23 cellular contexts compared by ENCODE assay signal in the genomic region with DNA sequence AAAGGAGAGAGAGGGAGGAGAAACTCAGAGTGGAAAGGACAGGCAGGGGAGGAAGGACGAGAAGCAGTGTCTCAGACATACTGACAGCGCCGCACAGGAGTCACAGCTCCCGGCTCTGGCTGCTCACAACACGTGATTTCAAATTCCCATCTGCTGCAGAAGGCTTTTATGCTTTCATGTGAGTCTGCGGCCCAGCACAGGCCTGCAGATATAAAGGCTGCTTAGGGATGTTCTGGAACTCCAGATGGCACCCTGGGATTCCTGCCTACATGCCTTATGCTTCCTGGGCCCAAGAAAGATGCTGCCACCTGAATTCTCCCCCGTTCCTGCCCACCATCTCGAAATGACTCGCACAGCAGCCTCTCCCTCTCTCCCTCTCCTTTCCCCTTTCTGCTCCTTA.
DNase-seq lines count a peak whose midpoint lies in the region; ATAC-seq and TF ChIP-seq lines count a peak whose summit lies in the region.
"Had no signal": no experiment of that assay in that cellular context is flagged by ENCODE, and none has a peak within 500 bp of the region (broad histone marks: within the 10 kb centered on the region; RNA-seq: fewer than 3 reads in every experiment).

No MANE protein-coding gene starts in this region.

- no peaks in the 10 kb centered on the region for H3K9me3 ChIP-seq in mesenchymal stem cell (ENCODE audit: control insufficient read depth, low read length)
- H3K9me3 ChIP-seq in testis: no peaks in the 10 kb centered on the region
- no peaks in the 10 kb centered on the region for H3K9me3 ChIP-seq in CD4-positive, alpha-beta T cell (ENCODE audit: control insufficient read depth, low read length)
- H3K9me3 ChIP-seq: left lung, upper lobe of left lung had no signal

- no peaks in the 10 kb centered on the region for H3K36me3 ChIP-seq in mesenchymal stem cell (ENCODE audit: control insufficient read depth in 1 of 2, insufficient read depth in 2 of 2, low read depth in 1 of 2, low read length in 2 of 2)
- no peaks in the 10 kb centered on the region for H3K36me3 ChIP-seq in testis (ENCODE audit: low read depth, missing control alignments)
- H3K36me3 ChIP-seq: left lung, upper lobe of left lung had no signal

- no peaks in the 10 kb centered on the region for H3K4me1 Mint-ChIP-seq in CD4-positive, alpha-beta T cell (ENCODE audit: low read depth)
- H3K4me1 Mint-ChIP-seq: stimulated activated naive B cell treated with anti-CD40 and anti-IgM and Interleukin-4, amounts not matched to agents 10 μg/mL and 1 μg/mL and 100 μg/mL, for 72 hours had no signal

- no peaks in the 10 kb centered on the region for H3K9me3 Mint-ChIP-seq in CD4-positive, alpha-beta T cell

- no peak overlapping the region for H3K9ac ChIP-seq in mesenchymal stem cell (ENCODE audit: low read length)

- no peak overlapping the region for H3K27ac Mint-ChIP-seq in CD4-positive, alpha-beta T cell
- H3K27ac Mint-ChIP-seq: activated T-cell treated with anti-CD3 and anti-CD28 coated beads, Interleukin-2, amount 50 U/mL, for 72 hours; stimulated activated naive B cell treated with anti-CD40 and anti-IgM and Interleukin-4, amounts not matched to agents 10 μg/mL and 1 μg/mL and 100 μg/mL, for 72 hours had no signal

- H3K27me3 ChIP-seq in mesenchymal stem cell (ENCODE audit: control insufficient read depth in 1 of 2, insufficient read depth in 1 of 2, low read length in 2 of 2): no peaks in the 10 kb centered on the region
- H3K27me3 ChIP-seq in testis: no peaks in the 10 kb centered on the region
- no peaks in the 10 kb centered on the region for H3K27me3 ChIP-seq in CD4-positive, alpha-beta T cell (ENCODE audit: control insufficient read depth, insufficient read depth, low read length)
- H3K27me3 ChIP-seq: left lung, upper lobe of left lung had no signal

- ATAC-seq in CD4-positive, alpha-beta T cell (ENCODE audit: poor library complexity): no peak
- ATAC-seq: activated T-cell treated with anti-CD3 and anti-CD28 coated beads, Interleukin-2, amount 50 U/mL, for 72 hours; GM12878; HCT116; left lung; sciatic nerve; stimulated activated naive B cell treated with anti-CD40 and anti-IgM and Interleukin-4, amounts not matched to agents 10 μg/mL and 1 μg/mL and 100 μg/mL, for 72 hours had no signal

- H3K4me3 ChIP-seq in mesenchymal stem cell (ENCODE audit: insufficient read depth in 1 of 2, low read depth in 1 of 2, low read length in 2 of 2) (no peak overlapping the region), testis (no peak overlapping the region)
- H3K4me3 ChIP-seq: coronary artery, GM12878, left lung, upper lobe of left lung had no signal

- no peak overlapping the region for H3K4me3 Mint-ChIP-seq in CD4-positive, alpha-beta T cell
- H3K4me3 Mint-ChIP-seq: activated T-cell treated with anti-CD3 and anti-CD28 coated beads, Interleukin-2, amount 50 U/mL, for 72 hours; stimulated activated naive B cell treated with anti-CD40 and anti-IgM and Interleukin-4, amounts not matched to agents 10 μg/mL and 1 μg/mL and 100 μg/mL, for 72 hours had no signal

- no peak overlapping the region for H3K14ac ChIP-seq in mesenchymal stem cell (ENCODE audit: low read length in 2 of 2)

- intact Hi-C loops in testis (cut with DNase I; ENCODE audit: low total_unique reads): no loop called here
- intact Hi-C loops in CD4-positive, alpha-beta T cell (cut with DNase I, micrococcal nuclease): no loop called here

- H3K4me2 ChIP-seq in mesenchymal stem cell (ENCODE audit: low read length, poor library complexity, severe bottlenecking): no peak overlapping the region

- no peak overlapping the region for H3K18ac ChIP-seq in mesenchymal stem cell (ENCODE audit: low read depth in 1 of 2, low read length in 2 of 2)

- H2AK5ac ChIP-seq in mesenchymal stem cell (ENCODE audit: low read length, severe bottlenecking): peak overlapping the region; percentile 38

- H2BK5ac ChIP-seq in mesenchymal stem cell (ENCODE audit: low read depth, low read length, poor library complexity, severe bottlenecking): no peak overlapping the region

- no peak for TF ChIP-seq CTCF in testis (IDR thresholded peaks at IDR 0.05)
- TF ChIP-seq CTCF in CD4-positive, alpha-beta T cell (IDR thresholded peaks at IDR 0.05): no peak

- H2BK15ac ChIP-seq in mesenchymal stem cell (ENCODE audit: low read depth, poor library complexity, severe bottlenecking): no peak overlapping the region

- H3K23ac ChIP-seq in mesenchymal stem cell (ENCODE audit: low read length in 2 of 2): no peak overlapping the region

- H3K27me3 Mint-ChIP-seq in CD4-positive, alpha-beta T cell: peaks cover 28% of the 10 kb centered on the region

- no peak overlapping the region for H3K4ac ChIP-seq in mesenchymal stem cell (ENCODE audit: low read depth in 1 of 2, low read length in 2 of 2)

- peak overlapping the region; percentile 7 for H4K8ac ChIP-seq in mesenchymal stem cell (ENCODE audit: low read length)

- H2BK120ac ChIP-seq in mesenchymal stem cell (ENCODE audit: low read depth, low read length): no peak overlapping the region

- peak; percentile 90 for DNase-seq in Ammon's horn (ENCODE audit: low spot score)
- peak; percentile 94 for DNase-seq in NCI-H82 (lab: John Stamatoyannopoulos, UW)
- DNase-seq in ecto neural progenitor cell (ENCODE audit: low spot score): peak; percentile 34
- DNase-seq in mesenchymal stem cell: no peak
- DNase-seq in activated T-cell treated with anti-CD3 and anti-CD28 coated beads, Interleukin-2, amount 50 U/mL, for 1 hour: no peak
- no peak for DNase-seq in testis
- no peak for DNase-seq in CD4-positive, alpha-beta T cell
- no peak for DNase-seq in ureter (ENCODE audit: low spot score)
- DNase-seq: 8988T; activated CD8-positive, alpha-beta memory T cell treated with anti-CD3 and anti-CD28 coated beads for 24 hours; activated naive CD4-positive, alpha-beta T cell treated with anti-CD3 and anti-CD28 coated beads, Interleukin-2, amount 50 U/mL, for 16 hours; activated T-cell treated with anti-CD3 and anti-CD28 coated beads, Interleukin-2, amount 50 U/mL, for 72 hours; foreskin melanocyte; NCI-H1436 treated with DMSO at 0.1 percent for 48 hours; NK-92 treated with Interleukin-12 subunit alpha and Interleukin-12 subunit beta, amount 100 ng/mL, for 24 hours; stimulated activated naive B cell treated with anti-CD40 and anti-IgM and Interleukin-4, amounts not matched to agents 10 μg/mL and 1 μg/mL and 100 μg/mL, for 72 hours; T-helper 9 cell had no signal

- CTCF ChIA-PET in CD4-positive, alpha-beta T cell (lab: Charles Lee): no interaction called here

- no peaks in the 10 kb centered on the region for H3K79me1 ChIP-seq in mesenchymal stem cell (replicated peaks; ENCODE audit: low read length, poor library complexity, severe bottlenecking)

- no peak overlapping the region for H2AFZ ChIP-seq in mesenchymal stem cell (ENCODE audit: low read depth, low read length)

- no peaks in the 10 kb centered on the region for H3K36me3 Mint-ChIP-seq in CD4-positive, alpha-beta T cell (ENCODE audit: low read depth)
- H3K36me3 Mint-ChIP-seq: stimulated activated naive B cell treated with anti-CD40 and anti-IgM and Interleukin-4, amounts not matched to agents 10 μg/mL and 1 μg/mL and 100 μg/mL, for 72 hours had no signal

- H3K4me1 ChIP-seq in mesenchymal stem cell (ENCODE audit: control insufficient read depth, insufficient read depth, low read depth, low read length) (peaks cover 3% of the 10 kb centered on the region), testis (no peaks in the 10 kb centered on the region)
- H3K4me1 ChIP-seq: left lung, upper lobe of left lung had no signal

- WGBS in mesenchymal stem cell: 84% methylated on average over 9 of the region's 9 CpGs
- WGBS in testis, 2 donors: 91 to 92% methylated on average over 9 of the region's 9 CpGs

- H2BK12ac ChIP-seq in mesenchymal stem cell (ENCODE audit: low read length in 2 of 2): no peak overlapping the region

- POLR2A ChIA-PET in CD4-positive, alpha-beta T cell (lab: Charles Lee): no interaction called here

- TF ChIP-seq POLR2A in testis (IDR thresholded peaks at IDR 0.05): no peak

- no peak overlapping the region for H4K91ac ChIP-seq in mesenchymal stem cell (ENCODE audit: low read length)

- H3K27ac ChIP-seq in mesenchymal stem cell (ENCODE audit: low read length, poor library complexity, severe bottlenecking) (no peak overlapping the region), testis (no peak overlapping the region)
- no peak overlapping the region for H3K27ac ChIP-seq in CD4-positive, alpha-beta T cell (ENCODE audit: low read depth, low read length)
- H3K27ac ChIP-seq: coronary artery, left lung, upper lobe of left lung had no signal

Comparison
In these comparisons a context has a peak if more than half of its experiments do, and no peak if none do; other contexts are left out.
1. DNase-seq: peak in Ammon's horn (single experiment), NCI-H82 (single experiment) and ecto neural progenitor cell (single experiment); none in mesenchymal stem cell (single experiment), activated T-cell treated with anti-CD3 and anti-CD28 coated beads, Interleukin-2, amount 50 U/mL, for 1 hour (single experiment), testis (single experiment), CD4-positive, alpha-beta T cell (0 of 10) and ureter (single experiment).